Comparison of ENCODE assay signal across 8 cellular contexts in the genomic region with DNA sequence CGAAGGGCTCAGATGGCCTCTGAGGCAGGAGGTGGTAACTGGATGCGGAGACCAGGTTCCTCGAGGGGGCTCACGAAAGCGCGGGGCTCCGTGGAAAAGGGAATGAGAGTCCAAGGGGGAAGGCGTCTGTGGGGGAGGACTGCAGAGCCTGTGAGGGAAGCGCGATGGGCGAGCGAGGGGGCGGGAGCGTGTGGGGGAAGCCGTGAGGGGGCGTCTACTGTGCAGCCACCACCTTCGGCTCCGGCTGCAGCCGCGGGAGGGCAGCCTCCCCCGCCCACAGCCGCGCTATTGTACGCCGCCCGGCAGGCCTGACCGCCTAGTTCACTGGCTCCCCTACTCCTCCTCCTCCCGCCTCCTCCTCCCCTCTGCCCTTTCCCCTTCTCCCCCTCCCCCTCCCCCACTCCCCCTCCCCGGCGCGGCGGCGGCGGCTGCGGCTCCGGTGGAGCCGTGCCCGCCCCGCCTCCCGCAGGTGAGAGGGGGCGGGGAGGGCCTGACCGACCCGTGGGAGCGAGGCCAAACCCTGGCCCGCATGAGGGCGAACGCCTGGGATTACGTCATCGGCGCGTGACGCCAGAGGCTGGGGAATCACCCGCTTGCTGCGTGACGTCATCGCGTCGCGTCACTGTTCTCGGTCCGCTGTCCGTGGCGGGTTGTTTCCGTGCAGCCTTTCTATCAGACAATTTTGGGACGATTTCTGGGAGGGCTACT. TPM values are rescaled to one million over a fixed set of nuclear protein-coding genes. Genes with fewer than 3 reads are reported as not detected.
DNase-seq lines count a peak whose midpoint lies in the region; ATAC-seq and TF ChIP-seq lines count a peak whose summit lies in the region.

A gene (minus strand): TSS at position 294 of the 708 bp plus-strand sequence. CDS start 81,574 bp downstream, outside the sequence.

- peaks cover 7 to 14% (median 10%) of the 10 kb centered on the region in 3 donors for H3K4me1 Mint-ChIP-seq in CD8-positive, alpha-beta memory T cell

- no peaks in the 10 kb centered on the region for H3K36me3 ChIP-seq in CD8-positive, alpha-beta memory T cell (ENCODE audit: insufficient read depth, low read length)

- no peaks in the 10 kb centered on the region for H3K9me3 ChIP-seq in CD8-positive, alpha-beta memory T cell (ENCODE audit: low read length)
- no peaks in the 10 kb centered on the region for H3K9me3 ChIP-seq in mononuclear cell (ENCODE audit: low read depth, low read length)

- ATAC-seq in GM19468 (IDR thresholded peaks at IDR 0.05; ENCODE audit: extremely low read depth, unreplicated experiment), result peak; percentile 40

- H3K36me3 Mint-ChIP-seq in CD8-positive, alpha-beta memory T cell, result peaks cover 0 to 4% (median 0%) of the 10 kb centered on the region in 3 donors

- no peaks in the 10 kb centered on the region for H3K27me3 ChIP-seq in CD8-positive, alpha-beta memory T cell (ENCODE audit: insufficient read depth, low read length, poor library complexity, severe bottlenecking)
- peaks cover 7% of the 10 kb centered on the region for H3K27me3 ChIP-seq in mononuclear cell (ENCODE audit: insufficient read depth, low read length)

- POLR2A ChIA-PET in CD8-positive, alpha-beta memory T cell (lab: Charles Lee), result no interaction called here

- H3K27me3 Mint-ChIP-seq in CD8-positive, alpha-beta memory T cell, result peaks cover 5 to 13% of the 10 kb centered on the region in 2 donors

- peak; percentile 8 for TF ChIP-seq CTCF in epithelial cell of esophagus (IDR thresholded peaks at IDR 0.05; ENCODE audit: insufficient read depth, low read depth, low read length, missing control alignments)

- CTCF ChIA-PET in CD8-positive, alpha-beta memory T cell (lab: Charles Lee), result no interaction called here

- H3K4me1 ChIP-seq in CD8-positive, alpha-beta memory T cell (ENCODE audit: insufficient read depth, low read length), result peaks cover 4% of the 10 kb centered on the region
- peaks cover 19% of the 10 kb centered on the region for H3K4me1 ChIP-seq in mononuclear cell (ENCODE audit: insufficient read depth, low read length)

- H3K27ac Mint-ChIP-seq in CD8-positive, alpha-beta memory T cell, result peak within 1 kb of the TSS; percentile 94 to 100 (median 98)

- H3K27ac ChIP-seq in CD8-positive, alpha-beta memory T cell (ENCODE audit: low read depth, low read length), result no peak within 1 kb of the TSS

- H3K4me3 Mint-ChIP-seq in CD8-positive, alpha-beta memory T cell, result peak within 1 kb of the TSS; percentile 86 to 96 (median 92)

- H3K4me3 ChIP-seq in CD8-positive, alpha-beta memory T cell (ENCODE audit: low read length), result peak within 1 kb of the TSS; percentile 52
- peak within 1 kb of the TSS; percentile 73 for H3K4me3 ChIP-seq in epithelial cell of esophagus (ENCODE audit: low read length)
- peak within 1 kb of the TSS; percentile 41 for H3K4me3 ChIP-seq in mononuclear cell (ENCODE audit: low read length)

- H3K9me3 Mint-ChIP-seq in CD8-positive, alpha-beta memory T cell, result no peaks in the 10 kb centered on the region

- peak; percentile 88 to 93 (median 90) for DNase-seq in CD8-positive, alpha-beta memory T cell
- DNase-seq in HT-29 (ENCODE audit: low spot score) (peak; percentile 96), NOMO-1 treated with dmso at 0.1 percent for 144 hours (lab: John Stamatoyannopoulos, UW; ENCODE audit: unreplicated experiment) (peak; percentile 81), activated T-cell treated with anti-CD3 and anti-CD28 coated beads for 1 hour (ENCODE audit: low read depth) (peak; percentile 76), epithelial cell of esophagus (ENCODE audit: low read depth) (peak; percentile 92)
- peak; percentile 70 to 78 for DNase-seq in stimulated activated CD8-positive, alpha-beta memory T cell treated with anti-CD3 and anti-CD28 coated beads, Interleukin-2, amount 100 ng/mL, for 1 hour (ENCODE audit: low read depth in 2 of 2)

RNA-seq across cellular contexts. Expression of the gene that starts here (rescaled TPM):
- 10 to 100 TPM; 25.9 to 32.1 TPM for total RNA-seq in CD8-positive, alpha-beta memory T cell
- 9.3 TPM for polyA plus RNA-seq in CD8-positive, alpha-beta memory T cell
- total RNA-seq in HT-29 (2014; rRNA removed; shearing (Covaris generic)), result 64.3 and 71.5 TPM in 2 replicates
- 29.2 TPM for total RNA-seq in mononuclear cell
